Comparison of ENCODE assay signal across 19 cellular contexts in the genomic region with DNA sequence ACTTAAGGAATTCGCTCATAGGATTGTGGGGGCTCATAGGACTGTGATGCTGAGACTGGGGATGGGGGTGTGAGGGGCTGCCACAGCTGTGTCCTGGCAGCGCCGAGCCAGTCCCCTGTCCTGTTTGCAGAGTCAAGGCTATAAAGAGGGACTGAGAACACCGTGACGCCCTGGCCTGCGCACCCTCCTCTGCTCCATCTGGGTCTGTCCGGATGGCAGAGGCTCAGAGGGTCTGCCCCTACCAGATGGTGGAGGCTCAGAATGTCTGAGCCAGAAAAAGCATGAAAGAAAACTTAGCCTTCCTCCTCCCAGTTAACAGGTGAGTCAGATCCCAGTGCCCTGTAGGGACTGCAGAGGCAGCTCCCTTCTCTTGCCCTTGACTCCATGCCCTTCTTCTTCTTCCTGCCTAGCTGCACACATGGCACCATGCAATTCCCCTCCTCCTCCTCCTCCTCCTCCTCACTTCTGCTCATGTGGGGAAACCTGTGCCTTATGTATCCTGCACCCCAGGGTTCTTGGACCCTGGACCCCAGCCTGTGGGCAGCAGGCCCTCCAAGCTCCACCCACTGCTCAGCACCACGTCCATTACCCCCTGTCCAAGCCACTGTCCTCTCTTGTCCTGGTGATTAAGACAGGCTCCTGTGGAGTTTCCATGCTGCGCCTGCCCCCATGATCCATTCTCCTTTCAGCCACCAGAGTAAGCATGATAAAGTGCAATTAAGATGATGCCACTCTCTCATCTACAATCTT.
"Had no signal": no experiment of that assay in that cellular context is flagged by ENCODE, and none has a peak within 500 bp of the region (broad histone marks: within the 10 kb centered on the region; RNA-seq: fewer than 3 reads in every experiment).

No MANE protein-coding gene starts in this region.

- H3K4me3 ChIP-seq: colonic mucosa, lung, right atrium auricular region, stomach had no signal

- H3K4me1 ChIP-seq: foreskin keratinocyte, right atrium auricular region, stomach had no signal

- ATAC-seq: foreskin keratinocyte, left colon, left ventricle myocardium superior had no signal

- H3K36me3 ChIP-seq: colonic mucosa, neutrophil, right atrium auricular region, stomach had no signal

- DNase-seq: colonic mucosa; dermis blood vessel endothelial cell; foreskin keratinocyte; immature natural killer cell; left colon; left ventricle myocardium superior; mesenchymal stem cell; naive B cell; nephron progenitor cell; small intestine; stimulated activated CD4-positive, alpha-beta T cell treated with anti-CD3 and anti-CD28 coated beads, Interleukin-12 subunit alpha, Interleukin-12 subunit beta, amount 100 ng/mL, for 4 hours; stimulated activated naive CD4-positive, alpha-beta T cell; stomach; substantia nigra; trophoblast cell had no signal

- H3K27me3 ChIP-seq: colonic mucosa, neutrophil, right atrium auricular region had no signal

- H3K9me3 ChIP-seq: colonic mucosa, neutrophil, right atrium auricular region, stomach had no signal

- H3K27ac ChIP-seq: colonic mucosa, foreskin keratinocyte, neutrophil, right atrium auricular region, stomach had no signal

- FAIRE-seq: keratinocyte, small intestine had no signal
